ENCODE assay signal across 8 cellular contexts in genomic region chr11:46391578-46392420, GRCh38. TPM values are rescaled to one million over a fixed set of nuclear protein-coding genes. Genes with fewer than 3 reads are reported as not detected.
A peak's percentile ranks its signal among the peaks of the same experiment; 100 is the strongest.
DNase-seq lines count a peak whose midpoint lies in the region; ATAC-seq and TF ChIP-seq lines count a peak whose summit lies in the region.

TSS of gene CHRM4 (minus strand) at chr11:46391776. CDS start at chr11:46386557, 5,219 bp downstream.

- H3K36me3 Mint-ChIP-seq in endodermal cell (ENCODE audit: low read depth) (peaks cover 11% of the 10 kb centered on the region), nephron progenitor cell (ENCODE audit: low read depth) (peaks cover under 1% of the 10 kb centered on the region)

- peak; percentile 59 to 79 for DNase-seq in NCI-H524 (lab: John Stamatoyannopoulos, UW)
- DNase-seq in NCI-H524 treated with DMSO at 0.1 percent for 48 hours (lab: John Stamatoyannopoulos, UW) = no peak
- DNase-seq in RWPE2 (ENCODE audit: low spot score) = no peak
- peak; percentile 85 for DNase-seq in endodermal cell
- DNase-seq in nephron progenitor cell = peak; percentile 69
- no peak for DNase-seq in Ammon's horn (ENCODE audit: low spot score)

- H3K27ac Mint-ChIP-seq in endodermal cell (no peak within 1 kb of the TSS), nephron progenitor cell (no peak within 1 kb of the TSS)

- H3K27me3 Mint-ChIP-seq in endodermal cell (ENCODE audit: insufficient read depth) (peaks cover 60% of the 10 kb centered on the region), nephron progenitor cell (ENCODE audit: low read depth, poor library complexity) (peaks cover 64% of the 10 kb centered on the region)

- H3K4me3 ChIP-seq in RWPE2 (ENCODE audit: severe bottlenecking) = peak within 1 kb of the TSS; percentile 40
- H3K4me3 ChIP-seq in endodermal cell (ENCODE audit: low read length) = peak within 1 kb of the TSS; percentile 79

- peak within 1 kb of the TSS; percentile 60 for H3K4me3 Mint-ChIP-seq in endodermal cell
- H3K4me3 Mint-ChIP-seq in nephron progenitor cell = peak within 1 kb of the TSS; percentile 82

- no peaks in the 10 kb centered on the region for H3K9me3 Mint-ChIP-seq in endodermal cell
- no peaks in the 10 kb centered on the region for H3K9me3 Mint-ChIP-seq in nephron progenitor cell

- peaks cover 25% of the 10 kb centered on the region for H3K4me1 Mint-ChIP-seq in endodermal cell
- peaks cover 34% of the 10 kb centered on the region for H3K4me1 Mint-ChIP-seq in nephron progenitor cell

- H3K36me3 ChIP-seq in RWPE2 (ENCODE audit: low read depth) (no peaks in the 10 kb centered on the region), endodermal cell (ENCODE audit: control insufficient read depth, insufficient read depth, low read length) (peaks cover 14% of the 10 kb centered on the region)

- H3K27ac ChIP-seq in RWPE2 (ENCODE audit: poor library complexity, severe bottlenecking) (no peak within 1 kb of the TSS), endodermal cell (ENCODE audit: low read depth, low read length) (no peak within 1 kb of the TSS)

- no peaks in the 10 kb centered on the region for H3K4me1 ChIP-seq in RWPE2 (ENCODE audit: insufficient read depth, poor library complexity, severe bottlenecking)
- peaks cover 18% of the 10 kb centered on the region for H3K4me1 ChIP-seq in endodermal cell (ENCODE audit: control insufficient read depth, insufficient read depth, low read length)

- 0 to 1% methylated on average over 6 to 123 of the region's 123 CpGs for WGBS in endodermal cell (ENCODE audit: insufficient coverage in 1 of 2, insufficient read length in 1 of 2), 2 experiments

- H3K9ac ChIP-seq in endodermal cell (ENCODE audit: extremely low read depth, low read length, poor library complexity, severe bottlenecking) = no peak within 1 kb of the TSS

- H3K9me3 ChIP-seq in RWPE2 (ENCODE audit: severe bottlenecking) (no peaks in the 10 kb centered on the region), endodermal cell (ENCODE audit: control insufficient read depth, low read length) (no peaks in the 10 kb centered on the region)

- TF ChIP-seq CTCF in RWPE2 (IDR thresholded peaks at IDR 0.05; ENCODE audit: poor library complexity, severe bottlenecking) (peak; percentile 75), endodermal cell (conservative IDR thresholded peaks at IDR 0.05) (peak; percentile 72), nephron progenitor cell (IDR thresholded peaks at IDR 0.05) (peak; percentile 18)

- H3K27me3 ChIP-seq in RWPE2 (ENCODE audit: insufficient read depth, poor library complexity, severe bottlenecking) = peaks cover 35% of the 10 kb centered on the region
- H3K27me3 ChIP-seq in endodermal cell (ENCODE audit: control insufficient read depth, insufficient read depth, low read length, poor library complexity, severe bottlenecking) = peaks cover 52% of the 10 kb centered on the region

- ATAC-seq in HG03175 (IDR thresholded peaks at IDR 0.05; ENCODE audit: unreplicated experiment) (peak; percentile 22), RWPE2 (ENCODE audit: low read depth) (peak; percentile 2; the same call in 1 of the 3 replicates), GM18519 (IDR thresholded peaks at IDR 0.05; ENCODE audit: low FRiP score, unreplicated experiment) (no peak)

RNA-seq across cellular contexts. Expression of gene CHRM4, which starts in this region (rescaled TPM):
- under 1 TPM in 1 of 2 donors, not detected in 1; 0.46 TPM for total RNA-seq in endodermal cell
- 0.28 TPM for polyA plus RNA-seq in endodermal cell (2013, experiment 1 of 2)
- 0.25 TPM for polyA plus RNA-seq in endodermal cell (2013, experiment 2 of 2)

Comparison
In these comparisons a context has a peak if more than half of its experiments do, and no peak if none do; other contexts are left out.
1. DNase-seq: peak in NCI-H524 (2 of 2) and nephron progenitor cell (single experiment); none in NCI-H524 treated with DMSO at 0.1 percent for 48 hours (single experiment), RWPE2 (single experiment) and Ammon's horn (single experiment).
2. Peak in DNase-seq and H3K4me3 ChIP-seq in endodermal cell; RNA of the gene not detected or under 1 TPM.
3. CTCF ChIP-seq: peak in every context shown above with its lines; median percentile 75 in RWPE2; 72 in endodermal cell; 18 in nephron progenitor cell.